Comparison of ENCODE assay signal across 2 cellular contexts in the genomic region with DNA sequence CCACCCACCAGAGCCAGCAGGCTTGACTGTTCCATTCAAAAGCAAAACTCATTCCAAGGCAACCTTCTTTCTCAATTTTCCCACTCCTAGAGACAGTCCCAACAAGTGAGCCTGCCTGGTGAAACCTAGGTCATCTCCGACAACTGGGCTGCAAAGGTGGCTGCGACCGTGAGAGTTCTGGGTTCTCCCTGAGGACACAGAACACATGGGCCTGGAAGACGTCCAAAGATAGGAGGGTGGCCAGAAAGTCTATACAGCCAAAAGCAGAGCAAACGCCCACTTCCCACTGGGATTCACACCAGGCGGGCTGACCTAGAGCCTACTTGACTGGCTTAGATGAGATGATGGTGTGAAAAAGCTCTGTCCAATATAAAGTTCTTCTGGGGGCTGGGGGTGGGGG.
TF ChIP-seq lines count a peak whose summit lies in the region.

No MANE protein-coding gene starts in this region.

TF ChIP-seq in SK-N-SH, 30 proteins besides CTCF, POLR2A, EP300 and RAD21 (continued from another document):
- TF ChIP-seq USF1 (IDR thresholded peaks at IDR 0.05; ENCODE audit: borderline replicate concordance, low read depth) (no peak), MXI1 (IDR thresholded peaks at IDR 0.05; ENCODE audit: low read depth, low read length) (no peak), RCOR1 (IDR thresholded peaks at IDR 0.05; ENCODE audit: low read length) (no peak), SMC3 (IDR thresholded peaks at IDR 0.05; ENCODE audit: low read depth, low read length) (no peak), FOXJ3 (CRISPR knock-in tag; IDR thresholded peaks at IDR 0.05) (no peak), MEF2A (IDR thresholded peaks at IDR 0.05; ENCODE audit: borderline replicate concordance, low read depth) (no peak), USF2 (IDR thresholded peaks at IDR 0.05; ENCODE audit: borderline replicate concordance, low read depth, low read length) (no peak), GATA2 (CRISPR knock-in tag; IDR thresholded peaks at IDR 0.05) (no peak), YY1 (IDR thresholded peaks at IDR 0.05; ENCODE audit: low read depth) (no peak), CHD2 (IDR thresholded peaks at IDR 0.05; ENCODE audit: low read length, partially characterized antibody) (no peak), JUND (IDR thresholded peaks at IDR 0.05) (no peak), RXRA (IDR thresholded peaks at IDR 0.05; ENCODE audit: borderline replicate concordance, low read depth) (no peak), GABPA (IDR thresholded peaks at IDR 0.05; ENCODE audit: low read depth) (no peak), FOXM1 (IDR thresholded peaks at IDR 0.05; ENCODE audit: low read depth) (no peak)
- TF ChIP-seq, protein P1, sequence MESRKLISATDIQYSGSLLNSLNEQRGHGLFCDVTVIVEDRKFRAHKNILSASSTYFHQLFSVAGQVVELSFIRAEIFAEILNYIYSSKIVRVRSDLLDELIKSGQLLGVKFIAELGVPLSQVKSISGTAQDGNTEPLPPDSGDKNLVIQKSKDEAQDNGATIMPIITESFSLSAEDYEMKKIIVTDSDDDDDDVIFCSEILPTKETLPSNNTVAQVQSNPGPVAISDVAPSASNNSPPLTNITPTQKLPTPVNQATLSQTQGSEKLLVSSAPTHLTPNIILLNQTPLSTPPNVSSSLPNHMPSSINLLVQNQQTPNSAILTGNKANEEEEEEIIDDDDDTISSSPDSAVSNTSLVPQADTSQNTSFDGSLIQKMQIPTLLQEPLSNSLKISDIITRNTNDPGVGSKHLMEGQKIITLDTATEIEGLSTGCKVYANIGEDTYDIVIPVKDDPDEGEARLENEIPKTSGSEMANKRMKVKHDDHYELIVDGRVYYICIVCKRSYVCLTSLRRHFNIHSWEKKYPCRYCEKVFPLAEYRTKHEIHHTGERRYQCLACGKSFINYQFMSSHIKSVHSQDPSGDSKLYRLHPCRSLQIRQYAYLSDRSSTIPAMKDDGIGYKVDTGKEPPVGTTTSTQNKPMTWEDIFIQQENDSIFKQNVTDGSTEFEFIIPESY (IDR thresholded peaks at IDR 0.05; ENCODE audit: borderline replicate concordance, low read depth) = no peak
- TF ChIP-seq, protein P2, sequence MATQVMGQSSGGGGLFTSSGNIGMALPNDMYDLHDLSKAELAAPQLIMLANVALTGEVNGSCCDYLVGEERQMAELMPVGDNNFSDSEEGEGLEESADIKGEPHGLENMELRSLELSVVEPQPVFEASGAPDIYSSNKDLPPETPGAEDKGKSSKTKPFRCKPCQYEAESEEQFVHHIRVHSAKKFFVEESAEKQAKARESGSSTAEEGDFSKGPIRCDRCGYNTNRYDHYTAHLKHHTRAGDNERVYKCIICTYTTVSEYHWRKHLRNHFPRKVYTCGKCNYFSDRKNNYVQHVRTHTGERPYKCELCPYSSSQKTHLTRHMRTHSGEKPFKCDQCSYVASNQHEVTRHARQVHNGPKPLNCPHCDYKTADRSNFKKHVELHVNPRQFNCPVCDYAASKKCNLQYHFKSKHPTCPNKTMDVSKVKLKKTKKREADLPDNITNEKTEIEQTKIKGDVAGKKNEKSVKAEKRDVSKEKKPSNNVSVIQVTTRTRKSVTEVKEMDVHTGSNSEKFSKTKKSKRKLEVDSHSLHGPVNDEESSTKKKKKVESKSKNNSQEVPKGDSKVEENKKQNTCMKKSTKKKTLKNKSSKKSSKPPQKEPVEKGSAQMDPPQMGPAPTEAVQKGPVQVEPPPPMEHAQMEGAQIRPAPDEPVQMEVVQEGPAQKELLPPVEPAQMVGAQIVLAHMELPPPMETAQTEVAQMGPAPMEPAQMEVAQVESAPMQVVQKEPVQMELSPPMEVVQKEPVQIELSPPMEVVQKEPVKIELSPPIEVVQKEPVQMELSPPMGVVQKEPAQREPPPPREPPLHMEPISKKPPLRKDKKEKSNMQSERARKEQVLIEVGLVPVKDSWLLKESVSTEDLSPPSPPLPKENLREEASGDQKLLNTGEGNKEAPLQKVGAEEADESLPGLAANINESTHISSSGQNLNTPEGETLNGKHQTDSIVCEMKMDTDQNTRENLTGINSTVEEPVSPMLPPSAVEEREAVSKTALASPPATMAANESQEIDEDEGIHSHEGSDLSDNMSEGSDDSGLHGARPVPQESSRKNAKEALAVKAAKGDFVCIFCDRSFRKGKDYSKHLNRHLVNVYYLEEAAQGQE (IDR thresholded peaks at IDR 0.05; ENCODE audit: low read depth, low read length) = no peak
TF ChIP-seq in SK-N-SH: peak in this region for 0.

TF ChIP-seq in SK-N-SH treated with all-trans-retinoic acid at 6 μM for 48 hours, 23 proteins besides CTCF, POLR2A, EP300 and RAD21 (continued from another document):
- TF ChIP-seq GLIS3 (CRISPR knock-in tag; IDR thresholded peaks at IDR 0.05) (no peak), ARNTL (CRISPR knock-in tag; IDR thresholded peaks at IDR 0.05; ENCODE audit: borderline replicate concordance, low read depth) (no peak), OSR1 (CRISPR knock-in tag; IDR thresholded peaks at IDR 0.05) (no peak)
- TF ChIP-seq, protein P3, sequence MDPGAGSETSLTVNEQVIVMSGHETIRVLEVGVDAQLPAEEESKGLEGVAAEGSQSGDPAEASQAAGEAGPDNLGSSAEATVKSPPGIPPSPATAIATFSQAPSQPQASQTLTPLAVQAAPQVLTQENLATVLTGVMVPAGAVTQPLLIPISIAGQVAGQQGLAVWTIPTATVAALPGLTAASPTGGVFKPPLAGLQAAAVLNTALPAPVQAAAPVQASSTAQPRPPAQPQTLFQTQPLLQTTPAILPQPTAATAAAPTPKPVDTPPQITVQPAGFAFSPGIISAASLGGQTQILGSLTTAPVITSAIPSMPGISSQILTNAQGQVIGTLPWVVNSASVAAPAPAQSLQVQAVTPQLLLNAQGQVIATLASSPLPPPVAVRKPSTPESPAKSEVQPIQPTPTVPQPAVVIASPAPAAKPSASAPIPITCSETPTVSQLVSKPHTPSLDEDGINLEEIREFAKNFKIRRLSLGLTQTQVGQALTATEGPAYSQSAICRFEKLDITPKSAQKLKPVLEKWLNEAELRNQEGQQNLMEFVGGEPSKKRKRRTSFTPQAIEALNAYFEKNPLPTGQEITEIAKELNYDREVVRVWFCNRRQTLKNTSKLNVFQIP (CRISPR knock-in tag; IDR thresholded peaks at IDR 0.05; ENCODE audit: borderline replicate concordance, low read depth) = no peak
TF ChIP-seq in SK-N-SH treated with all-trans-retinoic acid at 6 μM for 48 hours: peak in this region for 0.
